Comparison of ENCODE assay signal across 10 cellular contexts in genomic region chr11:128208329-128209220, GRCh38.
A peak's percentile ranks its signal among the peaks of the same experiment; 100 is the strongest.
DNase-seq lines count a peak whose midpoint lies in the region; ATAC-seq, FAIRE-seq and TF ChIP-seq lines count a peak whose summit lies in the region.
"Had no signal": no experiment of that assay in that cellular context is flagged by ENCODE, and none has a peak within 500 bp of the region (broad histone marks: within the 10 kb centered on the region; RNA-seq: fewer than 3 reads in every experiment).

No MANE protein-coding gene starts in this region.

- no peaks in the 10 kb centered on the region for H3K27me3 ChIP-seq in astrocyte (ENCODE audit: insufficient read depth, low read length)
- no peaks in the 10 kb centered on the region for H3K27me3 ChIP-seq in keratinocyte (ENCODE audit: control insufficient read depth, extremely low read depth, insufficient read depth, low read length)
- H3K27me3 ChIP-seq in thoracic aorta (replicated peaks; ENCODE audit: insufficient read depth): no peaks in the 10 kb centered on the region

- no peak for TF ChIP-seq CTCF in astrocyte (IDR thresholded peaks at IDR 0.05; ENCODE audit: insufficient read depth, low read depth, low read length)
- no peak for TF ChIP-seq CTCF in keratinocyte (optimal IDR thresholded peaks at IDR 0.05 in 1 of 3, IDR thresholded peaks at IDR 0.05 in 1 of 3, conservative IDR thresholded peaks at IDR 0.05 in 1 of 3; ENCODE audit: extremely low read depth in 1 of 3, insufficient read depth in 2 of 3, low read length in 3 of 3)
- no peak for TF ChIP-seq CTCF in thoracic aorta (IDR thresholded peaks at IDR 0.05)

- no peak for TF ChIP-seq POLR2A in erythroblast (IDR thresholded peaks at IDR 0.05; ENCODE audit: low read length)

- FAIRE-seq in astrocyte (lab: Jason Lieb, UNC) (peak; percentile 99), keratinocyte (lab: Jason Lieb, UNC) (peak; percentile 99)
- FAIRE-seq: A204.1 had no signal

- no peaks in the 10 kb centered on the region for H3K27me3 Mint-ChIP-seq in astrocyte (ENCODE audit: low read depth, unreplicated experiment)

- H4K20me1 ChIP-seq in astrocyte (ENCODE audit: insufficient read depth, low read length): no peaks in the 10 kb centered on the region
- H4K20me1 ChIP-seq in keratinocyte (ENCODE audit: control insufficient read depth, extremely low read depth, insufficient read depth, low read length): no peaks in the 10 kb centered on the region

- DNase-seq in NCI-H1092 (lab: John Stamatoyannopoulos, UW): peak; percentile 7
- no peak for DNase-seq in NCI-H1092 treated with DMSO at 0.1 percent for 48 hours (lab: John Stamatoyannopoulos, UW)
- peak; percentile 97 for DNase-seq in astrocyte (ENCODE audit: low read depth)
- peak; percentile 88 for DNase-seq in keratinocyte (ENCODE audit: low read depth, low spot score)
- peak; percentile 16 for DNase-seq in thoracic aorta (ENCODE audit: low spot score)
- DNase-seq in erythroblast (lab: John Stamatoyannopoulos, UW): no peak

- H3K79me2 ChIP-seq in astrocyte (ENCODE audit: insufficient read depth, low read length) (no peaks in the 10 kb centered on the region), keratinocyte (ENCODE audit: control insufficient read depth, insufficient read depth, low read length) (no peaks in the 10 kb centered on the region)

- no peaks in the 10 kb centered on the region for H3K36me3 ChIP-seq in astrocyte (ENCODE audit: insufficient read depth, low read length)
- no peaks in the 10 kb centered on the region for H3K36me3 ChIP-seq in keratinocyte (ENCODE audit: control insufficient read depth in 2 of 2, extremely low read depth in 1 of 2, insufficient read depth in 2 of 2, low read length in 2 of 2)
- H3K36me3 ChIP-seq in thoracic aorta: no peaks in the 10 kb centered on the region

- H3K4me1 Mint-ChIP-seq in astrocyte (ENCODE audit: low read depth, unreplicated experiment): peaks cover 42% of the 10 kb centered on the region

- peak; percentile 47 for ATAC-seq in thoracic aorta (ENCODE audit: insufficient number of reproducible peaks, low FRiP score, low read depth)
- no peak for ATAC-seq in HG02798 (IDR thresholded peaks at IDR 0.05; ENCODE audit: poor library complexity, unreplicated experiment)
- ATAC-seq in GM18520 (IDR thresholded peaks at IDR 0.05; ENCODE audit: unreplicated experiment): no peak

- H3K9me1 ChIP-seq in keratinocyte (ENCODE audit: control insufficient read depth, extremely low read depth, insufficient read depth, low read length): no peaks in the 10 kb centered on the region

- no peaks in the 10 kb centered on the region for H3K9me3 ChIP-seq in astrocyte (ENCODE audit: insufficient read depth, low read depth, low read length)
- no peaks in the 10 kb centered on the region for H3K9me3 ChIP-seq in keratinocyte (ENCODE audit: control insufficient read depth, low read depth, low read length)
- no peaks in the 10 kb centered on the region for H3K9me3 ChIP-seq in thoracic aorta

- H3K4me1 ChIP-seq in astrocyte (ENCODE audit: insufficient read depth, low read length) (peaks cover 40% of the 10 kb centered on the region), keratinocyte (ENCODE audit: control insufficient read depth, extremely low read depth, insufficient read depth, low read length) (peaks cover 58% of the 10 kb centered on the region), thoracic aorta (ENCODE audit: control insufficient read depth in 1 of 2, low read depth in 2 of 2) (peaks cover 35 to 50% of the 10 kb centered on the region in 2 donors)

- no peaks in the 10 kb centered on the region for H3K36me3 Mint-ChIP-seq in astrocyte (ENCODE audit: low read depth, unreplicated experiment)

- H3K4me3 ChIP-seq in astrocyte (ENCODE audit: insufficient read depth, low read depth, low read length) (peak overlapping the region; percentile 16), keratinocyte (ENCODE audit: control insufficient read depth in 2 of 3, extremely low read depth in 1 of 3, insufficient read depth in 2 of 3, low read depth in 1 of 3, low read length in 3 of 3) (peak overlapping the region in 2 of 3 experiments; percentile 45 to 59), thoracic aorta (peak overlapping the region; percentile 22)

- H3K27ac Mint-ChIP-seq in astrocyte (ENCODE audit: unreplicated experiment): peak overlapping the region; percentile 93
- H3K27ac Mint-ChIP-seq: activated naive CD8-positive, alpha-beta T cell had no signal

- no peak overlapping the region for H2AFZ ChIP-seq in astrocyte (ENCODE audit: low read depth, low read length)
- no peak overlapping the region for H2AFZ ChIP-seq in keratinocyte (ENCODE audit: control insufficient read depth, low read length)

- peak overlapping the region; percentile 84 for H3K4me2 ChIP-seq in astrocyte (ENCODE audit: low read length)
- peak overlapping the region; percentile 94 for H3K4me2 ChIP-seq in keratinocyte (ENCODE audit: control insufficient read depth, extremely low read depth, insufficient read depth, low read depth, low read length)

- H3K9me3 Mint-ChIP-seq in astrocyte (ENCODE audit: unreplicated experiment): peaks cover 1% of the 10 kb centered on the region

- H3K9ac ChIP-seq in astrocyte (ENCODE audit: low read length) (peak overlapping the region; percentile 77), keratinocyte (ENCODE audit: control insufficient read depth, extremely low read depth, insufficient read depth, low read length) (peak overlapping the region; percentile 89)

- dilution Hi-C loops in keratinocyte (cut with MboI; ENCODE audit: extremely low pct_ligation_motif_present, low sequenced_read_pairs): no loop called here

- H3K27ac ChIP-seq in astrocyte (ENCODE audit: low read depth, low read length) (peak overlapping the region; percentile 92), keratinocyte (ENCODE audit: control insufficient read depth, insufficient read depth, low read length) (peak overlapping the region; percentile 99), thoracic aorta (peak overlapping the region; percentile 28 to 59)

- H3K4me3 Mint-ChIP-seq in astrocyte (ENCODE audit: unreplicated experiment): no peak overlapping the region
- H3K4me3 Mint-ChIP-seq: activated naive CD8-positive, alpha-beta T cell had no signal

Comparison
In these comparisons a context has a peak if more than half of its experiments do, and no peak if none do; other contexts are left out.
1. DNase-seq: peak in NCI-H1092 (single experiment), astrocyte (single experiment), keratinocyte (single experiment) and thoracic aorta (single experiment); none in NCI-H1092 treated with DMSO at 0.1 percent for 48 hours (single experiment) and erythroblast (0 of 2).
2. H3K27ac ChIP-seq: peak in every context shown above with its lines; median percentile 99 in keratinocyte; 92 in astrocyte; 44 in thoracic aorta.
3. Peak in every context shown above with its lines, with median percentiles within 50 percentile points of each other: H3K4me3 ChIP-seq.